Comparison of ENCODE assay signal across 12 cellular contexts in genomic region chr11:102589047-102589459, GRCh38. TPM values are rescaled to one million over a fixed set of nuclear protein-coding genes. Genes with fewer than 3 reads are reported as not detected.
DNase-seq lines count a peak whose midpoint lies in the region; ATAC-seq and TF ChIP-seq lines count a peak whose summit lies in the region.
"Had no signal": no experiment of that assay in that cellular context is flagged by ENCODE, and none has a peak within 500 bp of the region (broad histone marks: within the 10 kb centered on the region; RNA-seq: fewer than 3 reads in every experiment).

No MANE protein-coding gene starts in this region.

- peak overlapping the region; percentile 0 for H3K4me3 Mint-ChIP-seq in activated CD4-positive, alpha-beta T cell treated with anti-CD3 and anti-CD28 coated beads, Interleukin-2, amount 10 ng/mL, durations not matched to agents 24 days and 14 days
- no peak overlapping the region for H3K4me3 Mint-ChIP-seq in type B pancreatic cell

- ATAC-seq in GM21737 (IDR thresholded peaks at IDR 0.05; ENCODE audit: unreplicated experiment) (peak; percentile 68), HG03565 (IDR thresholded peaks at IDR 0.05; ENCODE audit: unreplicated experiment) (peak; percentile 76)

- peaks cover 26% of the 10 kb centered on the region for H3K4me1 Mint-ChIP-seq in activated CD4-positive, alpha-beta T cell treated with anti-CD3 and anti-CD28 coated beads, Interleukin-2, amount 10 ng/mL, durations not matched to agents 24 days and 14 days
- no peaks in the 10 kb centered on the region for H3K4me1 Mint-ChIP-seq in type B pancreatic cell (ENCODE audit: unreplicated experiment)

- peaks cover 13% of the 10 kb centered on the region for H3K9me3 Mint-ChIP-seq in activated CD4-positive, alpha-beta T cell treated with anti-CD3 and anti-CD28 coated beads, Interleukin-2, amount 10 ng/mL, durations not matched to agents 24 days and 14 days
- peaks cover 4% of the 10 kb centered on the region for H3K9me3 Mint-ChIP-seq in type B pancreatic cell

- intact Hi-C loops in activated CD4-positive, alpha-beta T cell treated with anti-CD3 and anti-CD28 coated beads, Interleukin-2, amount 10 ng/mL, durations not matched to agents 24 days and 14 days (cut with micrococcal nuclease), result loop anchor here (1.0 kb wide), 3 partner anchors 10 to 25 kb away; no protein-coding TSS in a partner anchor

- peak overlapping the region; percentile 42 for H3K27ac Mint-ChIP-seq in activated CD4-positive, alpha-beta T cell treated with anti-CD3 and anti-CD28 coated beads, Interleukin-2, amount 10 ng/mL, durations not matched to agents 24 days and 14 days
- no peak overlapping the region for H3K27ac Mint-ChIP-seq in type B pancreatic cell

- H3K27me3 Mint-ChIP-seq in activated CD4-positive, alpha-beta T cell treated with anti-CD3 and anti-CD28 coated beads, Interleukin-2, amount 10 ng/mL, durations not matched to agents 24 days and 14 days, result no peaks in the 10 kb centered on the region
- no peaks in the 10 kb centered on the region for H3K27me3 Mint-ChIP-seq in type B pancreatic cell

- peaks cover 7% of the 10 kb centered on the region for H3K36me3 Mint-ChIP-seq in activated CD4-positive, alpha-beta T cell treated with anti-CD3 and anti-CD28 coated beads, Interleukin-2, amount 10 ng/mL, durations not matched to agents 24 days and 14 days (ENCODE audit: low read depth)
- H3K36me3 Mint-ChIP-seq in type B pancreatic cell, result no peaks in the 10 kb centered on the region

- TF ChIP-seq CTCF in type B pancreatic cell (conservative IDR thresholded peaks at IDR 0.05), result no peak

- DNase-seq in activated CD4-positive, alpha-beta T cell treated with anti-CD3 and anti-CD28 coated beads, Interleukin-2, amount 10 ng/mL, durations not matched to agents 24 days and 14 days, result peak; percentile 67
- no peak for DNase-seq in activated CD4-positive, alpha-beta T cell treated with anti-CD3 and anti-CD28 coated beads for 4 hours
- peak; percentile 24 to 35 for DNase-seq in stimulated activated CD4-positive, alpha-beta T cell treated with anti-CD3 and anti-CD28 coated beads, Interleukin-2, amount 100 ng/mL, for 24 hours
- DNase-seq in anterior cingulate cortex (lab: John Stamatoyannopoulos, UW) (no peak), type B pancreatic cell (ENCODE audit: extremely low spot score, unreplicated experiment) (no peak), T1000 (lab: John Stamatoyannopoulos, UW) (no peak)
- DNase-seq: NCI-H1694, upper lobe of left lung had no signal

RNA-seq across cellular contexts. Expression of gene MMP20, which starts 36.1 kb away (rescaled TPM):
- total RNA-seq in activated CD4-positive, alpha-beta T cell treated with anti-CD3 and anti-CD28 coated beads, Interleukin-2, amount 10 ng/mL, durations not matched to agents 24 days and 14 days, result not detected in 2 replicates
- not detected in 2 replicates for total RNA-seq in type B pancreatic cell (ENCODE audit: low replicate concordance)
- total RNA-seq: A673, cerebellum, upper lobe of left lung had no signal

RNA-seq across cellular contexts. Expression of gene MMP7, which starts 58.5 kb away (rescaled TPM):
- not detected in 2 replicates for total RNA-seq in activated CD4-positive, alpha-beta T cell treated with anti-CD3 and anti-CD28 coated beads, Interleukin-2, amount 10 ng/mL, durations not matched to agents 24 days and 14 days
- total RNA-seq in type B pancreatic cell (ENCODE audit: low replicate concordance), result 1.8 and 3.5 TPM in 2 replicates
- total RNA-seq: cerebellum had no signal

Comparison
In these comparisons a context has a peak if more than half of its experiments do, and no peak if none do; other contexts are left out.
1. DNase-seq: peak in activated CD4-positive, alpha-beta T cell treated with anti-CD3 and anti-CD28 coated beads, Interleukin-2, amount 10 ng/mL, durations not matched to agents 24 days and 14 days (single experiment) and stimulated activated CD4-positive, alpha-beta T cell treated with anti-CD3 and anti-CD28 coated beads, Interleukin-2, amount 100 ng/mL, for 24 hours (2 of 2); none in activated CD4-positive, alpha-beta T cell treated with anti-CD3 and anti-CD28 coated beads for 4 hours (0 of 2), anterior cingulate cortex (0 of 58), type B pancreatic cell (single experiment) and T1000 (single experiment).